8 cellular contexts compared by ENCODE assay signal in the genomic region with DNA sequence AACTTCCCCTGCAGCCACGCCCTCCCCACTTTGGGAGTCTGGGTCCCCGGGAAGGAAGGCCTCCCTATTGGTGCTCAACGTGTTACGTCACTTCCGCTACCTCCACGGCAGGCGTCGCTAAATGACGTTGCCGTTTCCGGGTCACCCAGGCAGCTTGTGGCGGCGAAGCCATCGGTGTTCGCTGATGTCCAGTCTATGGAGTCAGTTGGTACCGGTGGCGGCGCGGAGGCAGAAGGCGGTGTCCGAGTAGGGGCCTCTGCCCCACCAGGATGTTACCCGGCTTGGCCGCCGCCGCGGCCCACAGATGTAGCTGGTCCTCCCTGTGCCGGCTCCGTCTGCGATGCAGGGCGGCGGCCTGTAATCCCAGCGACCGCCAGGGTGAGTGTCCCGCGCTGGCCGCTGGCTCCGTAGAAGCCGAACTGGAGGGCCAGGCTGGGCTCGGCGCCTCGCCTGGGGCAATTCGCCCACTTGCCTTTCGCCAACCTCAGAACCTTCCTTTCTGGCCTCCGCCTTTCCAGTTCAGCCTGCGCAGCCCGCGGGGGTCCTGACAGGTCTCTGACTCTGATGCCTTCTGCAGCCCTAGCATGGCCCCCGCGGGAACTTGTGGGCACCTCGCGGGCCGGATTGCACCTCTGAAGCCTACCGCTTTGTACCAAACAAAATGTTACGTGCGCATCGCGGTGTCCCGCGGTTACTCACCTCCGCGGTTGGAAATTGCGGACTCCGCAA. TPM values are rescaled to one million over a fixed set of nuclear protein-coding genes. Genes with fewer than 3 reads are reported as not detected.
DNase-seq lines count a peak whose midpoint lies in the region; ATAC-seq and TF ChIP-seq lines count a peak whose summit lies in the region.

A gene (plus strand): TSS at position 148 of the 729 bp plus-strand sequence. CDS start 122 bp downstream, at position 270.

- peak within 1 kb of the TSS; percentile 91 for H3K4me3 Mint-ChIP-seq in activated T-cell treated with anti-CD3 and anti-CD28 coated beads, Interleukin-2, amount 50 U/mL, for 4 hours

- BruUV-seq in Panc1 (replicated peaks; lab: Mats Ljungman, UMichigan), result no TSS peak

- CTCF ChIA-PET in Panc1 (lab: Charles Lee), result interaction anchor here (0.6 kb wide), 1 partner anchor 27 kb away, joined by 6 read pairs; no protein-coding TSS in a partner anchor

- in situ Hi-C loops in Panc1 (cut with HindIII; ENCODE audit: low pct_unique_long_range_greater_than_20kb, low sequenced_read_pairs), result no loop called here

- H3K9me3 ChIP-seq in DND-41 (ENCODE audit: insufficient read depth, low read length, severe bottlenecking) (no peaks in the 10 kb centered on the region), Panc1 (ENCODE audit: control insufficient read depth, insufficient read depth, low read depth, low read length) (no peaks in the 10 kb centered on the region), esophagus muscularis mucosa (no peaks in the 10 kb centered on the region), muscle layer of duodenum (ENCODE audit: control insufficient read depth in 1 of 2, low read length in 2 of 2) (no peaks in the 10 kb centered on the region)

- H3K27ac ChIP-seq in DND-41 (ENCODE audit: low read length) (peak within 1 kb of the TSS; percentile 72), KMS-11 (peak within 1 kb of the TSS; percentile 35), Panc1 (ENCODE audit: low read length) (peak within 1 kb of the TSS; percentile 86), esophagus muscularis mucosa (replicated peaks in 1 of 4) (peak within 1 kb of the TSS; percentile 87 to 90 (median 88)), muscle layer of duodenum (ENCODE audit: low read length) (peak within 1 kb of the TSS; percentile 74)

- TF ChIP-seq CTCF in DND-41 (IDR thresholded peaks at IDR 0.05; ENCODE audit: borderline replicate concordance, extremely low read depth, low read length, poor library complexity, severe bottlenecking) (peak; percentile 32), KMS-11 (conservative IDR thresholded peaks at IDR 0.05; ENCODE audit: low read depth, low read length) (no peak), Panc1 (IDR thresholded peaks at IDR 0.05) (peak; percentile 20; the same call in 1 of the 2 replicates), esophagus muscularis mucosa (IDR thresholded peaks at IDR 0.05) (peak in 2 of 3 experiments; percentile 19 to 59)

- no peaks in the 10 kb centered on the region for H3K9me3 Mint-ChIP-seq in activated T-cell treated with anti-CD3 and anti-CD28 coated beads, Interleukin-2, amount 50 U/mL, for 4 hours

- TF ChIP-seq EP300 in esophagus muscularis mucosa (IDR thresholded peaks at IDR 0.05), result no peak

- DNase-seq in DND-41 (peak; percentile 92), Panc1 (ENCODE audit: low read depth, low spot score) (peak; percentile 71), esophagus muscularis mucosa (ENCODE audit: extremely low spot score) (peak; percentile 99)
- DNase-seq in activated T-cell treated with anti-CD3 and anti-CD28 coated beads, Interleukin-2, amount 50 U/mL, for 4 hours, result peak; percentile 88
- peak; percentile 88 to 91 for DNase-seq in stimulated activated CD8-positive, alpha-beta memory T cell treated with anti-CD3 and anti-CD28 coated beads, Interleukin-7, amount 100 ng/mL, for 4 hours (ENCODE audit: low read depth in 2 of 2)

- H3K4me1 ChIP-seq in DND-41 (ENCODE audit: insufficient read depth, low read length) (peaks cover 39% of the 10 kb centered on the region), KMS-11 (ENCODE audit: low read depth, poor library complexity, severe bottlenecking) (peaks cover 7% of the 10 kb centered on the region), Panc1 (ENCODE audit: control insufficient read depth, insufficient read depth, low read length) (peaks cover 3% of the 10 kb centered on the region; the same call in 1 of the 2 replicates), esophagus muscularis mucosa (peaks cover 27 to 34% (median 33%) of the 10 kb centered on the region in 4 donors), muscle layer of duodenum (ENCODE audit: control insufficient read depth in 1 of 2, insufficient read depth in 2 of 2, low read length in 2 of 2) (peaks cover 0 to 23% of the 10 kb centered on the region in 2 donors)

- WGBS in esophagus muscularis mucosa, result 2% methylated on average over 27 of the region's 63 CpGs

- H3K4me3 ChIP-seq in DND-41 (ENCODE audit: low read depth in 1 of 2, low read length in 2 of 2), result peak within 1 kb of the TSS; percentile 99 to 100
- H3K4me3 ChIP-seq in KMS-11 (IDR thresholded peaks at IDR 0.05; ENCODE audit: insufficient read depth, low read depth, low read length), result no peak within 1 kb of the TSS
- H3K4me3 ChIP-seq in Panc1 (ENCODE audit: low read depth in 2 of 2, low read length in 2 of 2), result peak within 1 kb of the TSS; percentile 92 to 95
- peak within 1 kb of the TSS; percentile 78 to 99 (median 84) for H3K4me3 ChIP-seq in esophagus muscularis mucosa
- H3K4me3 ChIP-seq in muscle layer of duodenum (ENCODE audit: low read depth in 1 of 2, low read length in 2 of 2), result peak within 1 kb of the TSS; percentile 91 to 94

- peaks cover 27% of the 10 kb centered on the region for H3K4me1 Mint-ChIP-seq in activated T-cell treated with anti-CD3 and anti-CD28 coated beads, Interleukin-2, amount 50 U/mL, for 4 hours (ENCODE audit: low read depth)

- peaks cover 5% of the 10 kb centered on the region; the same call in 1 of the 2 replicates for H4K20me1 ChIP-seq in DND-41 (ENCODE audit: insufficient read depth, low read length)
- no peaks in the 10 kb centered on the region for H4K20me1 ChIP-seq in KMS-11 (ENCODE audit: insufficient read depth)

- peaks cover 3% of the 10 kb centered on the region for H3K36me3 Mint-ChIP-seq in activated T-cell treated with anti-CD3 and anti-CD28 coated beads, Interleukin-2, amount 50 U/mL, for 4 hours (ENCODE audit: insufficient read depth)

- peak within 1 kb of the TSS; percentile 92 for H3K9ac ChIP-seq in DND-41 (ENCODE audit: low read depth, low read length)
- H3K9ac ChIP-seq in KMS-11, result peak within 1 kb of the TSS; percentile 51; the same call in 1 of the 2 replicates

- no peaks in the 10 kb centered on the region for H3K27me3 Mint-ChIP-seq in activated T-cell treated with anti-CD3 and anti-CD28 coated beads, Interleukin-2, amount 50 U/mL, for 4 hours (ENCODE audit: low read depth)

- peak; percentile 58 for TF ChIP-seq POLR2A in esophagus muscularis mucosa (IDR thresholded peaks at IDR 0.05; ENCODE audit: low read depth)

- ATAC-seq in DND-41 (ENCODE audit: insufficient read depth, low read depth) (peak; percentile 96), GM21737 (IDR thresholded peaks at IDR 0.05; ENCODE audit: unreplicated experiment) (peak; percentile 99), Panc1 (peak; percentile 100)
- peak; percentile 97 for ATAC-seq in activated T-cell treated with anti-CD3 and anti-CD28 coated beads, Interleukin-2, amount 50 U/mL, for 4 hours

- H3K4me2 ChIP-seq in DND-41 (ENCODE audit: insufficient read depth, low read length), result peak within 1 kb of the TSS; percentile 92
- H3K4me2 ChIP-seq in KMS-11, result peak within 1 kb of the TSS; percentile 67

- intact Hi-C loops in Panc1 (cut with micrococcal nuclease; ENCODE audit: unreplicated experiment) (no loop called here), esophagus muscularis mucosa (cut with DNase I) (loop anchor here (5.0 kb wide), 1 partner anchor 53 kb away; a partner anchor contains a TSS)

- H3K79me2 ChIP-seq in DND-41 (ENCODE audit: insufficient read depth, low read length), result peaks cover 48% of the 10 kb centered on the region
- H3K79me2 ChIP-seq in KMS-11 (ENCODE audit: insufficient read depth, low read depth), result peaks cover 16% of the 10 kb centered on the region; the same call in 1 of the 2 replicates

- POLR2A ChIA-PET in Panc1 (lab: Charles Lee), result interaction anchor here (0.6 kb wide), 1 partner anchor 50 kb away, joined by 3 read pairs; no protein-coding TSS in a partner anchor

- H2AFZ ChIP-seq in DND-41 (ENCODE audit: low read depth, low read length) (peak within 1 kb of the TSS; percentile 93), KMS-11 (ENCODE audit: low read depth) (peak within 1 kb of the TSS; percentile 83)

- H3K27me3 ChIP-seq in DND-41 (ENCODE audit: insufficient read depth, low read length, poor library complexity) (no peaks in the 10 kb centered on the region), KMS-11 (ENCODE audit: insufficient read depth, low read depth) (no peaks in the 10 kb centered on the region), Panc1 (ENCODE audit: control insufficient read depth, insufficient read depth, low read length) (no peaks in the 10 kb centered on the region), esophagus muscularis mucosa (no peaks in the 10 kb centered on the region), muscle layer of duodenum (ENCODE audit: low read depth, low read length) (no peaks in the 10 kb centered on the region)

- H3K36me3 ChIP-seq in DND-41 (ENCODE audit: insufficient read depth, low read length), result peaks cover 5% of the 10 kb centered on the region; the same call in 1 of the 2 replicates
- no peaks in the 10 kb centered on the region for H3K36me3 ChIP-seq in KMS-11 (ENCODE audit: insufficient read depth)
- H3K36me3 ChIP-seq in Panc1 (ENCODE audit: control insufficient read depth, insufficient read depth, low read length), result peaks cover 6% of the 10 kb centered on the region; the same call in 1 of the 2 replicates
- H3K36me3 ChIP-seq in esophagus muscularis mucosa, result no peaks in the 10 kb centered on the region
- H3K36me3 ChIP-seq in muscle layer of duodenum (ENCODE audit: control insufficient read depth in 1 of 2, insufficient read depth in 2 of 2, low read length in 2 of 2), result no peaks in the 10 kb centered on the region

RNA-seq across cellular contexts. Expression of the gene that starts here (rescaled TPM):
- 32.4 TPM for total RNA-seq in Panc1 (2021; ENCODE audit: unreplicated experiment)
- polyA plus RNA-seq in Panc1 (2012; ENCODE audit: insufficient read length), result 15.6 TPM
- 10 to 100 TPM; 36.4 to 44.3 (median 37.6) TPM for total RNA-seq in activated T-cell treated with anti-CD3 and anti-CD28 coated beads, Interleukin-2, amount 50 U/mL, for 4 hours
- total RNA-seq in esophagus muscularis mucosa, result 10 to 100 TPM; 32.4 to 45.4 (median 34.7) TPM

Comparison
In these comparisons a context has a peak if more than half of its experiments do, and no peak if none do; other contexts are left out.
1. H3K27ac ChIP-seq: peak in every context shown above with its lines; median percentile 88 in esophagus muscularis mucosa; 86 in Panc1; 74 in muscle layer of duodenum; 72 in DND-41; 35 in KMS-11.